10 cellular contexts compared by ENCODE assay signal in genomic region chr7:18667466-18667865, GRCh38.
DNase-seq lines count a peak whose midpoint lies in the region; ATAC-seq and TF ChIP-seq lines count a peak whose summit lies in the region.
"Had no signal": no experiment of that assay in that cellular context is flagged by ENCODE, and none has a peak within 500 bp of the region (broad histone marks: within the 10 kb centered on the region; RNA-seq: fewer than 3 reads in every experiment).

No MANE protein-coding gene starts in this region.

- no peaks in the 10 kb centered on the region for H3K79me2 ChIP-seq in GM23248 (ENCODE audit: insufficient read depth)

- H3K4me3 ChIP-seq in GM23248 (0 out of 2 replicates have a peak overlapping the region, but pooled peaks have one; percentile 24), SJCRH30 (peak overlapping the region; percentile 26), fibroblast of the aortic adventitia (ENCODE audit: low read depth, low read length) (no peak overlapping the region)
- H3K4me3 ChIP-seq: cardiac muscle cell had no signal

- H3F3A ChIP-seq in GM23248 (ENCODE audit: insufficient read depth) = 0 out of 2 replicates have a peak, but pooled peaks cover 10% of the 10 kb centered on the region

- POLR2A ChIA-PET in GM10248 (lab: Yijun Ruan, JAX) = no interaction called here

- no peak overlapping the region for H3K9ac ChIP-seq in GM23248

- CTCF ChIA-PET in GM10248 (lab: Yijun Ruan, JAX) = interaction anchor here (0.9 to 2.1 kb wide), 5 partner anchors 11 to 315 kb away, joined by 3 to 12 read pairs (median 4); no protein-coding TSS in a partner anchor

- no peak for ATAC-seq in HG02623 (IDR thresholded peaks at IDR 0.05; ENCODE audit: unreplicated experiment)

- 12 to 13% methylated on average over 1 of the region's 1 CpG for WGBS in GM23248 (ENCODE audit: low coverage in 1 of 2, low lambda C conversion rate in 2 of 2, missing lambda C conversion rate in 2 of 2), 2 experiments

- DNase-seq in GM23248 = peak; percentile 77
- peak; percentile 12 to 62 for DNase-seq in SJCRH30
- peak; percentile 81 for DNase-seq in fibroblast of the aortic adventitia (ENCODE audit: low read depth)
- DNase-seq in renal cortical epithelial cell (ENCODE audit: low read depth) = peak; percentile 80
- DNase-seq in NCI-H1930 (lab: John Stamatoyannopoulos, UW) = no peak
- no peak for DNase-seq in GM10248 (ENCODE audit: extremely low spot score)
- DNase-seq in inferior parietal cortex (ENCODE audit: extremely low spot score) = no peak
- DNase-seq: activated CD4-positive, alpha-beta T cell treated with anti-CD3 and anti-CD28 coated beads, Interleukin-2, amount 10 ng/mL, durations not matched to agents 24 days and 14 days had no signal

- no peaks in the 10 kb centered on the region for H3K9me2 ChIP-seq in GM23248 (ENCODE audit: insufficient read depth)

- H3K27me3 ChIP-seq in GM23248 (replicated peaks; ENCODE audit: insufficient read depth) (no peaks in the 10 kb centered on the region), SJCRH30 (no peaks in the 10 kb centered on the region)
- H3K27me3 ChIP-seq: cardiac muscle cell had no signal

- peak overlapping the region; percentile 46 for H2AFZ ChIP-seq in GM23248

- H3K36me3 ChIP-seq in GM23248 (ENCODE audit: low read depth) (no peaks in the 10 kb centered on the region), SJCRH30 (no peaks in the 10 kb centered on the region)

- peaks cover 15% of the 10 kb centered on the region for H3K4me1 ChIP-seq in GM23248 (ENCODE audit: insufficient read depth)
- H3K4me1 ChIP-seq in SJCRH30 = peaks cover 12% of the 10 kb centered on the region

- peak overlapping the region; percentile 36 for H3K4me2 ChIP-seq in GM23248 (ENCODE audit: unreplicated experiment)

- H3K9me3 ChIP-seq in GM23248 (ENCODE audit: low read depth) = no peaks in the 10 kb centered on the region
- H3K9me3 ChIP-seq in SJCRH30 (replicated peaks) = no peaks in the 10 kb centered on the region

- H4K20me1 ChIP-seq in GM23248 (ENCODE audit: insufficient read depth) = no peaks in the 10 kb centered on the region

- H3K27ac ChIP-seq in GM23248 (no peak overlapping the region), SJCRH30 (peak overlapping the region; percentile 43)
- H3K27ac ChIP-seq: cardiac muscle cell had no signal

- no peak for TF ChIP-seq CTCF in fibroblast of the aortic adventitia (IDR thresholded peaks at IDR 0.05; ENCODE audit: insufficient read depth, low read length)
- no peak for TF ChIP-seq CTCF in GM10248 (IDR thresholded peaks at IDR 0.05; ENCODE audit: control extremely low read depth, extremely low read depth, low read depth, missing control alignments)

- in situ Hi-C loops in GM23248 (cut with MboI) = no loop called here

Comparison
In these comparisons a context has a peak if more than half of its experiments do, and no peak if none do; other contexts are left out.
1. DNase-seq: peak in GM23248 (single experiment), SJCRH30 (2 of 2), fibroblast of the aortic adventitia (single experiment) and renal cortical epithelial cell (single experiment); none in NCI-H1930 (0 of 2), GM10248 (single experiment) and inferior parietal cortex (single experiment).